ENCODE assay signal across 8 cellular contexts in genomic region chr5:33136785-33137184, GRCh38.
"Had no signal": no experiment of that assay in that cellular context is flagged by ENCODE, and none has a peak within 500 bp of the region (broad histone marks: within the 10 kb centered on the region; RNA-seq: fewer than 3 reads in every experiment).

No MANE protein-coding gene starts in this region.

- ATAC-seq: GM12878 had no signal

- FAIRE-seq: G401.6, GM12878, GM12891, GM12892, GM18507, GM19239 had no signal

- H3K4me3 ChIP-seq: GM12878 had no signal

- DNase-seq: GDM1, GF-D8 had no signal
